ENCODE assay signal across 11 cellular contexts in genomic region chr14:68521952-68522509, GRCh38.
DNase-seq lines count a peak whose midpoint lies in the region; ATAC-seq and TF ChIP-seq lines count a peak whose summit lies in the region.
"Had no signal": no experiment of that assay in that cellular context is flagged by ENCODE, and none has a peak within 500 bp of the region (broad histone marks: within the 10 kb centered on the region; RNA-seq: fewer than 3 reads in every experiment).

No MANE protein-coding gene starts in this region.

- no peak overlapping the region for H3K4me3 Mint-ChIP-seq in neural progenitor cell
- H3K4me3 Mint-ChIP-seq: activated CD4-positive, alpha-beta T cell treated with anti-CD3 and anti-CD28 coated beads, Interleukin-2, amount 10 ng/mL, durations not matched to agents 24 days and 14 days had no signal

- H3K27me3 Mint-ChIP-seq in neural progenitor cell (ENCODE audit: insufficient read depth, low read depth): no peaks in the 10 kb centered on the region
- H3K27me3 Mint-ChIP-seq: activated CD4-positive, alpha-beta T cell treated with anti-CD3 and anti-CD28 coated beads, Interleukin-2, amount 10 ng/mL, durations not matched to agents 24 days and 14 days had no signal

- H3K27ac ChIP-seq in SJCRH30 (peak overlapping the region; percentile 92), foreskin keratinocyte (peak overlapping the region; percentile 98), neural progenitor cell (peak overlapping the region; percentile 93), tibial nerve (peak overlapping the region; percentile 57 to 86 (median 75))

- H2AFZ ChIP-seq in neural progenitor cell (replicated peaks): no peak overlapping the region

- H3K9ac ChIP-seq in neural progenitor cell: no peak overlapping the region

- H3F3A ChIP-seq in neural progenitor cell (ENCODE audit: low read depth): peaks cover 59% of the 10 kb centered on the region

- peak overlapping the region; percentile 95 for H3K27ac Mint-ChIP-seq in neural progenitor cell
- H3K27ac Mint-ChIP-seq: activated CD4-positive, alpha-beta T cell treated with anti-CD3 and anti-CD28 coated beads, Interleukin-2, amount 10 ng/mL, durations not matched to agents 24 days and 14 days had no signal

- no peak for ATAC-seq in foreskin keratinocyte
- ATAC-seq in GM19463 (IDR thresholded peaks at IDR 0.05; ENCODE audit: unreplicated experiment): no peak
- no peak for ATAC-seq in GM21737 (IDR thresholded peaks at IDR 0.05; ENCODE audit: unreplicated experiment)
- no peak for ATAC-seq in GM21381 (IDR thresholded peaks at IDR 0.05; ENCODE audit: unreplicated experiment)

- DNase-seq in SJCRH30: peak; percentile 34 to 60
- DNase-seq in foreskin keratinocyte: no peak
- no peak for DNase-seq in neural progenitor cell (ENCODE audit: low spot score)
- DNase-seq in tibial nerve (ENCODE audit: low spot score in 2 of 2): no peak
- DNase-seq in NCI-H1930 (lab: John Stamatoyannopoulos, UW): no peak
- DNase-seq: activated CD4-positive, alpha-beta T cell treated with anti-CD3 and anti-CD28 coated beads, Interleukin-2, amount 10 ng/mL, durations not matched to agents 24 days and 14 days; activated effector memory CD4-positive, alpha-beta T cell treated with Interleukin-2 at 50 U/mL for 16 hours; HCEC 1CT had no signal

- peak overlapping the region; percentile 13 for H3K4me3 ChIP-seq in SJCRH30
- no peak overlapping the region for H3K4me3 ChIP-seq in neural progenitor cell
- H3K4me3 ChIP-seq in tibial nerve: no peak overlapping the region

- no peak for TF ChIP-seq EP300 in tibial nerve (IDR thresholded peaks at IDR 0.05)

- H3K9me3 ChIP-seq in SJCRH30 (replicated peaks) (no peaks in the 10 kb centered on the region), neural progenitor cell (ENCODE audit: low read depth) (no peaks in the 10 kb centered on the region), tibial nerve (no peaks in the 10 kb centered on the region)

- H3K36me3 Mint-ChIP-seq in neural progenitor cell: peaks cover 11% of the 10 kb centered on the region

- peaks cover 78% of the 10 kb centered on the region for H3K4me1 ChIP-seq in SJCRH30
- H3K4me1 ChIP-seq in foreskin keratinocyte: peaks cover 34% of the 10 kb centered on the region
- H3K4me1 ChIP-seq in neural progenitor cell: peaks cover 70% of the 10 kb centered on the region
- H3K4me1 ChIP-seq in tibial nerve: peaks cover 0 to 86% (median 51%) of the 10 kb centered on the region in 4 donors

- H3K36me3 ChIP-seq in SJCRH30 (no peaks in the 10 kb centered on the region), neural progenitor cell (no peaks in the 10 kb centered on the region), tibial nerve (no peaks in the 10 kb centered on the region)

- H3K4me1 Mint-ChIP-seq in neural progenitor cell: peaks cover 75% of the 10 kb centered on the region

- WGBS in tibial nerve, 2 donors: 52 to 63% methylated on average over 8 of the region's 8 CpGs

- H3K27me3 ChIP-seq in SJCRH30 (no peaks in the 10 kb centered on the region), foreskin keratinocyte (no peaks in the 10 kb centered on the region), neural progenitor cell (no peaks in the 10 kb centered on the region), tibial nerve (no peaks in the 10 kb centered on the region)

- peak overlapping the region; percentile 39 for H3K4me2 ChIP-seq in neural progenitor cell

- peaks cover 15% of the 10 kb centered on the region for H3K9me3 Mint-ChIP-seq in neural progenitor cell

- TF ChIP-seq POLR2A in tibial nerve (IDR thresholded peaks at IDR 0.05): no peak

- TF ChIP-seq CTCF in foreskin keratinocyte (conservative IDR thresholded peaks at IDR 0.05): no peak
- TF ChIP-seq CTCF in neural progenitor cell (IDR thresholded peaks at IDR 0.05): no peak
- no peak for TF ChIP-seq CTCF in tibial nerve (IDR thresholded peaks at IDR 0.05)

- H3K79me2 ChIP-seq in neural progenitor cell (ENCODE audit: low read depth): no peaks in the 10 kb centered on the region

- no peaks in the 10 kb centered on the region for H4K20me1 ChIP-seq in neural progenitor cell (ENCODE audit: low read depth)

Comparison
In these comparisons a context has a peak if more than half of its experiments do, and no peak if none do; other contexts are left out.
1. DNase-seq: peak in SJCRH30 (2 of 2); none in foreskin keratinocyte (0 of 2), neural progenitor cell (single experiment), tibial nerve (0 of 2) and NCI-H1930 (0 of 2).
2. Peak in every context shown above with its lines, with median percentiles within 50 percentile points of each other: H3K27ac ChIP-seq.